ENCODE assay signal across 9 cellular contexts in genomic region chr1:44775078-44775929, GRCh38. TPM values are rescaled to one million over a fixed set of nuclear protein-coding genes. Genes with fewer than 3 reads are reported as not detected.
DNase-seq lines count a peak whose midpoint lies in the region; ATAC-seq, FAIRE-seq and TF ChIP-seq lines count a peak whose summit lies in the region.
"Had no signal": no experiment of that assay in that cellular context is flagged by ENCODE, and none has a peak within 500 bp of the region (broad histone marks: within the 10 kb centered on the region; RNA-seq: fewer than 3 reads in every experiment).

Gene RPS8, plus strand, starts transcription at chr1:44775540. Its CDS starts 57 bp downstream, at chr1:44775597.

- intact Hi-C loops in colonic mucosa (cut with DNase I): no loop called here
- intact Hi-C loops in left colon (cut with DNase I, micrococcal nuclease): no loop called here

- peak; percentile 89 for FAIRE-seq in GM19239 (lab: Jason Lieb, UNC)
- FAIRE-seq: islet of Langerhans had no signal

- H3K36me3 ChIP-seq in BJ (ENCODE audit: control insufficient read depth, insufficient read depth, low read length): peaks cover 19% of the 10 kb centered on the region
- peaks cover 19% of the 10 kb centered on the region for H3K36me3 ChIP-seq in colonic mucosa

- DNase-seq in BJ (ENCODE audit: low read depth) (peak; percentile 65), GM19239 (ENCODE audit: insufficient read length, low spot score) (peak; percentile 77), NCI-H524 (lab: John Stamatoyannopoulos, UW) (peak; percentile 90), colonic mucosa (peak; percentile 95), left colon (peak; percentile 93 to 94)
- peak; percentile 94 for DNase-seq in activated CD4-positive, alpha-beta T cell treated with anti-CD3 and anti-CD28 coated beads for 48 hours
- DNase-seq in stimulated activated CD4-positive, alpha-beta T cell treated with anti-CD3 and anti-CD28 coated beads, Interleukin-1b, Interleukin-23, amount 100 ng/mL, for 4 hours (ENCODE audit: low read depth in 2 of 2): peak; percentile 76 to 87

- H3K27me3 ChIP-seq in BJ (ENCODE audit: control insufficient read depth, insufficient read depth, low read length) (no peaks in the 10 kb centered on the region), colonic mucosa (no peaks in the 10 kb centered on the region)

- ATAC-seq in HG03442 (IDR thresholded peaks at IDR 0.05; ENCODE audit: unreplicated experiment) (peak; percentile 84), left colon (peak; percentile 89)

- no peaks in the 10 kb centered on the region for H3K9me3 ChIP-seq in colonic mucosa

- POLR2A ChIA-PET in BJ (lab: Charles Lee): interaction anchor here (0.6 to 1.6 kb wide), 3 partner anchors 25 to 45 kb away, joined by 3 to 4 read pairs (median 3); partner anchors contain the start of genes PLK3 and RNU5D-1

- H3K4me1 ChIP-seq in colonic mucosa: peaks cover 6% of the 10 kb centered on the region

- H3K27ac ChIP-seq in colonic mucosa: peak within 1 kb of the TSS; percentile 81

- peak within 1 kb of the TSS; percentile 92 to 95 for H3K9ac ChIP-seq in colonic mucosa (ENCODE audit: low read depth in 2 of 2, low read length in 2 of 2)

- H3K4me3 ChIP-seq in BJ (ENCODE audit: low read depth, low read length): peak within 1 kb of the TSS; percentile 86
- H3K4me3 ChIP-seq in colonic mucosa: peak within 1 kb of the TSS; percentile 70

- CTCF ChIA-PET in BJ (lab: Yijun Ruan, JAX): interaction anchor here (0.7 to 4.1 kb wide), 7 partner anchors 8 to 44 kb away, joined by 3 to 15 read pairs (median 3); partner anchors contain the start of genes DYNLT4, PLK3 and RNU5D-1

- TF ChIP-seq CTCF in BJ (IDR thresholded peaks at IDR 0.05; ENCODE audit: insufficient read depth, low read depth, low read length) (no peak), colonic mucosa (IDR thresholded peaks at IDR 0.05) (no peak)

RNA-seq across cellular contexts. Expression of gene RPS8, which starts in this region (rescaled TPM):
- polyA plus RNA-seq in BJ (2011; rRNA removed): 3,104 and 3,306 TPM in 2 replicates
- polyA minus RNA-seq in BJ (2011; rRNA and poly(A)+ RNA removed): 280 and 513 TPM in 2 replicates
- total RNA-seq in colonic mucosa: 1,000 to 10,000 TPM; 1,574 to 1,589 TPM
- 1,000 to 10,000 TPM; 1,280 to 1,342 TPM for total RNA-seq in left colon

Comparison
In these comparisons a context has a peak if more than half of its experiments do, and no peak if none do; other contexts are left out.
1. Peak in every context shown above with its lines: DNase-seq, ATAC-seq, H3K4me3 ChIP-seq and H3K27ac ChIP-seq.